Comparison of ENCODE assay signal across 9 cellular contexts in the genomic region with DNA sequence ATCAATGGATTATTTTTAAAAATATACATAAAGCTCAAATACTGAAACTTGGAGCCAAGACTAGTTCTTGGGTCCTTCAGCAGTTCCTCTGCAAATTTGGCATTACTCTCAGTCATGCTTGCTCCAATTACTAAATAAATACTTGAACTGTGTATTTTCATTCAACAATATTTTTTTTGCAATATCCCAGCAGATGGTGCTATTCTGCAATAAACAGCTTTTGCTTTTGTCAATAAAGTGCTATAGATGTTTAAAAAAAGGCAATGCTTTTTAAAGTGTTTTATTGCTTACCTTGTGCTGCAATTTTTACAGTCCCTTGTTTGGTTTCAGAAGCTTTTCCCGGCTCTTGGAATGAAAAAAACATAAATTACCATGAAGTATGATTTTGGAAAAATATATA.
DNase-seq lines count a peak whose midpoint lies in the region; ATAC-seq, FAIRE-seq and TF ChIP-seq lines count a peak whose summit lies in the region.
"Had no signal": no experiment of that assay in that cellular context is flagged by ENCODE, and none has a peak within 500 bp of the region (broad histone marks: within the 10 kb centered on the region; RNA-seq: fewer than 3 reads in every experiment).

No MANE protein-coding gene starts in this region.

- DNase-seq in D721Med (ENCODE audit: insufficient read length, low spot score) (no peak), NAMALWA (ENCODE audit: low spot score) (peak; percentile 35), SHP77 treated with DMSO at 0.1 percent for 48 hours (lab: John Stamatoyannopoulos, UW) (peak; percentile 78), left lobe of liver (ENCODE audit: low spot score) (no peak), GM19239 (ENCODE audit: insufficient read length, low spot score) (no peak)
- DNase-seq in activated naive CD8-positive, alpha-beta T cell treated with anti-CD3 and anti-CD28 coated beads for 36 hours, result no peak
- no peak for DNase-seq in activated naive CD4-positive, alpha-beta T cell treated with anti-CD3 and anti-CD28 coated beads, Interleukin-2, amount 10 ng/mL, durations not matched to agents 7 days and 5 days
- DNase-seq: activated T-cell treated with anti-CD3 and anti-CD28 coated beads, Interleukin-2, amount 50 U/mL, for 48 hours had no signal

- ATAC-seq in left lobe of liver, result peak; percentile 39
- no peak for ATAC-seq in HG03469 (IDR thresholded peaks at IDR 0.05; ENCODE audit: unreplicated experiment)

- H3K27ac Mint-ChIP-seq in activated naive CD8-positive, alpha-beta T cell treated with anti-CD3 and anti-CD28 coated beads for 36 hours, result no peak overlapping the region
- no peak overlapping the region for H3K27ac Mint-ChIP-seq in activated naive CD4-positive, alpha-beta T cell treated with anti-CD3 and anti-CD28 coated beads, Interleukin-2, amount 10 ng/mL, durations not matched to agents 7 days and 5 days

- H3K27me3 Mint-ChIP-seq in activated naive CD8-positive, alpha-beta T cell treated with anti-CD3 and anti-CD28 coated beads for 36 hours, result no peaks in the 10 kb centered on the region
- no peaks in the 10 kb centered on the region for H3K27me3 Mint-ChIP-seq in activated naive CD4-positive, alpha-beta T cell treated with anti-CD3 and anti-CD28 coated beads, Interleukin-2, amount 10 ng/mL, durations not matched to agents 7 days and 5 days

- FAIRE-seq in D721Med (lab: Jason Lieb, UNC), result no peak
- FAIRE-seq in GM19239 (lab: Jason Lieb, UNC), result no peak

- H3K9me3 Mint-ChIP-seq in activated naive CD8-positive, alpha-beta T cell treated with anti-CD3 and anti-CD28 coated beads for 36 hours, result no peaks in the 10 kb centered on the region
- no peaks in the 10 kb centered on the region for H3K9me3 Mint-ChIP-seq in activated naive CD4-positive, alpha-beta T cell treated with anti-CD3 and anti-CD28 coated beads, Interleukin-2, amount 10 ng/mL, durations not matched to agents 7 days and 5 days

- no peaks in the 10 kb centered on the region for H3K4me1 Mint-ChIP-seq in activated naive CD8-positive, alpha-beta T cell treated with anti-CD3 and anti-CD28 coated beads for 36 hours
- no peaks in the 10 kb centered on the region for H3K4me1 Mint-ChIP-seq in activated naive CD4-positive, alpha-beta T cell treated with anti-CD3 and anti-CD28 coated beads, Interleukin-2, amount 10 ng/mL, durations not matched to agents 7 days and 5 days

- CTCF ChIA-PET in activated naive CD4-positive, alpha-beta T cell treated with anti-CD3 and anti-CD28 coated beads, Interleukin-2, amount 10 ng/mL, durations not matched to agents 7 days and 5 days (lab: Charles Lee), result interaction anchor here (1.0 kb wide), 1 partner anchor 322 kb away, joined by 4 read pairs; no protein-coding TSS in a partner anchor

- no peaks in the 10 kb centered on the region for H3K36me3 Mint-ChIP-seq in activated naive CD8-positive, alpha-beta T cell treated with anti-CD3 and anti-CD28 coated beads for 36 hours
- H3K36me3 Mint-ChIP-seq in activated naive CD4-positive, alpha-beta T cell treated with anti-CD3 and anti-CD28 coated beads, Interleukin-2, amount 10 ng/mL, durations not matched to agents 7 days and 5 days, result no peaks in the 10 kb centered on the region

- peak; percentile 43 for TF ChIP-seq CTCF in D721Med (IDR thresholded peaks at IDR 0.05; ENCODE audit: insufficient read depth, missing control alignments)

- no peak overlapping the region for H3K4me3 Mint-ChIP-seq in activated naive CD8-positive, alpha-beta T cell treated with anti-CD3 and anti-CD28 coated beads for 36 hours
- H3K4me3 Mint-ChIP-seq in activated naive CD4-positive, alpha-beta T cell treated with anti-CD3 and anti-CD28 coated beads, Interleukin-2, amount 10 ng/mL, durations not matched to agents 7 days and 5 days, result no peak overlapping the region

Comparison
In these comparisons a context has a peak if more than half of its experiments do, and no peak if none do; other contexts are left out.
1. DNase-seq: peak in NAMALWA (single experiment) and SHP77 treated with DMSO at 0.1 percent for 48 hours (single experiment); none in D721Med (single experiment), left lobe of liver (single experiment), GM19239 (single experiment), activated naive CD8-positive, alpha-beta T cell treated with anti-CD3 and anti-CD28 coated beads for 36 hours (single experiment) and activated naive CD4-positive, alpha-beta T cell treated with anti-CD3 and anti-CD28 coated beads, Interleukin-2, amount 10 ng/mL, durations not matched to agents 7 days and 5 days (single experiment).